ENCODE assay signal across 9 cellular contexts in genomic region chr3:194139977-194140351, GRCh38. TPM values are rescaled to one million over a fixed set of nuclear protein-coding genes. Genes with fewer than 3 reads are reported as not detected.
DNase-seq lines count a peak whose midpoint lies in the region; ATAC-seq and TF ChIP-seq lines count a peak whose summit lies in the region.
"Had no signal": no experiment of that assay in that cellular context is flagged by ENCODE, and none has a peak within 500 bp of the region (broad histone marks: within the 10 kb centered on the region; RNA-seq: fewer than 3 reads in every experiment).

No MANE protein-coding gene starts in this region.

- H2AFZ ChIP-seq in GM23248: no peak overlapping the region

- H3K27ac ChIP-seq in GM23248 (peak overlapping the region; percentile 93), SK-N-MC (peak overlapping the region; percentile 100), gastroesophageal sphincter (peak overlapping the region; percentile 14 to 98 (median 97))

- peak overlapping the region; percentile 82 for H3K4me2 ChIP-seq in GM23248 (ENCODE audit: unreplicated experiment)

- H3K27me3 ChIP-seq in GM23248 (replicated peaks; ENCODE audit: insufficient read depth): no peaks in the 10 kb centered on the region
- H3K27me3 ChIP-seq in gastroesophageal sphincter: no peaks in the 10 kb centered on the region

- in situ Hi-C loops in GM23248 (cut with MboI): no loop called here

- no peaks in the 10 kb centered on the region for H3K9me2 ChIP-seq in GM23248 (ENCODE audit: insufficient read depth)

- H3K4me3 ChIP-seq in GM23248 (no peak overlapping the region), SK-N-MC (peak overlapping the region; percentile 86), gastroesophageal sphincter (no peak overlapping the region)

- no peak for TF ChIP-seq EP300 in gastroesophageal sphincter (IDR thresholded peaks at IDR 0.05)

- ATAC-seq in gastroesophageal sphincter (no peak), GM18520 (IDR thresholded peaks at IDR 0.05; ENCODE audit: unreplicated experiment) (no peak)

- H3K4me1 ChIP-seq in GM23248 (ENCODE audit: insufficient read depth): peaks cover 42% of the 10 kb centered on the region
- peaks cover 13 to 89% (median 50%) of the 10 kb centered on the region in 3 donors for H3K4me1 ChIP-seq in gastroesophageal sphincter

- H3K9ac ChIP-seq in GM23248 (peak overlapping the region; percentile 98), SK-N-MC (ENCODE audit: insufficient read length) (peak overlapping the region; percentile 82)

- no peaks in the 10 kb centered on the region for H3K36me3 ChIP-seq in GM23248 (ENCODE audit: low read depth)
- H3K36me3 ChIP-seq in SK-N-MC (ENCODE audit: insufficient read depth, low read length): peaks cover 25% of the 10 kb centered on the region
- no peaks in the 10 kb centered on the region for H3K36me3 ChIP-seq in gastroesophageal sphincter

- no peaks in the 10 kb centered on the region for H3K79me2 ChIP-seq in GM23248 (ENCODE audit: insufficient read depth)

- H4K20me1 ChIP-seq in GM23248 (ENCODE audit: insufficient read depth): no peaks in the 10 kb centered on the region

- TF ChIP-seq CTCF in gastroesophageal sphincter (IDR thresholded peaks at IDR 0.05): no peak

- H3K9me3 ChIP-seq in GM23248 (ENCODE audit: low read depth) (no peaks in the 10 kb centered on the region), SK-N-MC (ENCODE audit: low read depth, low read length) (no peaks in the 10 kb centered on the region), gastroesophageal sphincter (no peaks in the 10 kb centered on the region)

- TF ChIP-seq POLR2A in gastroesophageal sphincter (IDR thresholded peaks at IDR 0.05): no peak

- 39 to 41% methylated on average over 4 of the region's 4 CpGs for WGBS in GM23248 (ENCODE audit: low coverage in 1 of 2, low lambda C conversion rate in 2 of 2, missing lambda C conversion rate in 2 of 2), 2 experiments
- WGBS in gastroesophageal sphincter (ENCODE audit: low coverage in 1 of 2), 2 donors: 33 to 43% methylated on average over 4 of the region's 4 CpGs

- peak; percentile 22 for DNase-seq in GM23248
- DNase-seq in SK-N-MC (ENCODE audit: low read depth, low spot score): no peak
- DNase-seq in retina: peak; percentile 65
- DNase-seq in activated T-cell treated with anti-CD3 and anti-CD28 coated beads for 4 hours: no peak
- DNase-seq in inferior parietal cortex (ENCODE audit: extremely low spot score): no peak
- DNase-seq in kidney tubule cell (ENCODE audit: low spot score): no peak
- DNase-seq: cerebellar nuclear complex had no signal

- H3F3A ChIP-seq in GM23248 (ENCODE audit: insufficient read depth): peaks cover 41% of the 10 kb centered on the region

RNA-seq across cellular contexts. Expression of gene HES1, which starts 4.0 kb away (rescaled TPM):
- 13.0 and 13.8 TPM in 2 replicates for total RNA-seq in GM23248 (2014; rRNA removed; shearing (Covaris generic))
- polyA plus RNA-seq in GM23248 (2016; fragmentation: Nextera tagmentation; extraction: Ambion mirVana): 8.8 and 10.3 TPM in 2 replicates
- total RNA-seq in gastroesophageal sphincter: 10 to 100 TPM in 3 of 4 donors, 1 to 10 TPM in 1; 9.6 to 31.5 (median 15.4) TPM

Comparison
In these comparisons a context has a peak if more than half of its experiments do, and no peak if none do; other contexts are left out.
1. DNase-seq: peak in GM23248 (single experiment) and retina (single experiment); none in SK-N-MC (single experiment), activated T-cell treated with anti-CD3 and anti-CD28 coated beads for 4 hours (single experiment), inferior parietal cortex (single experiment) and kidney tubule cell (single experiment).
2. Peak in every context shown above with its lines, with median percentiles within 50 percentile points of each other: H3K27ac ChIP-seq.